Comparison of ENCODE assay signal across 8 cellular contexts in the genomic region with DNA sequence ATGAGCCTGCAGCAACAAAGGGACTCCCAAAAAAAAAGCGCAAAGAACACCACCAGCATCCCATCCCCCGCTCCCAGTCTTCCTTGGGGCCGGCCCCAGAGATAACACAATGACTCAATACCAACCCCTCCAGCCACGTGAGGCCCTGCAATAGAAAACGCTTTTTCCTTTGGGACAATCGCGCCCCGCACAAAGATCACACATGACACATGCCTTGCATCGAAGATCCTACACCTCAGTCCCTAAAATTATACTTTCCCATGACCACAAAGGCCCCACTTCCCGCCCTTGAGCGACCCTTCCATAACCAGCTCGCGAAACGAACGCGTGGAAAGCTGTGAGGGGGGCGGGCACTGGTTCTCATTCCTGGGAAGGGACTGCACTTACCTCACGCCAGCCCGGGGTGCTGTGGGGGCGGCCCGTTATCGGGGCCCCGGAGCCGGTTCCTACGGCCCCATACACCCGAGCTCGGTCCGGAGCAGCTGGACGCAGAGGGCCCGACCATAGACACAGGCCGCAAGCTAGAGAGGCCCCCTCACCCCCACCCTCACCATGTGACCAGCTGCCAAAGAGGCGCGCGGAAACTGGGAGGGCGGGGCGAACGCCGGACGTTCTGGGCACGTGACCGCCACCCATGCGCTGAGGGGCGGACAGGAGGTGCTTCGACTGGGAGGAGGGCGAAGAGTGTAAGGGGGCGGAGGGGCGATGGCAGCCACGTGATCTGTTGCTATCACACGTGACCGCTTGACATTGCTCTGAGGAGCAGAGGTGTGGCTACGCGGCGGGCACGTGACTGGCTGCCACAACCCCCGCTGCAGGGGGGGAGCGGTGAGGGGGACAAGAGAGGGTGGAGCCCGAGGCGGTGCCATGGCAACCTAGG. TPM values are rescaled to one million over a fixed set of nuclear protein-coding genes. Genes with fewer than 3 reads are reported as not detected.
A peak's percentile ranks its signal among the peaks of the same experiment; 100 is the strongest.
DNase-seq lines count a peak whose midpoint lies in the region; ATAC-seq and TF ChIP-seq lines count a peak whose summit lies in the region.

Gene CDK4, minus strand, starts transcription at position 523 of the 880 bp plus-strand sequence. CDS start 593 bp downstream, outside the sequence.

- H3K9me3 Mint-ChIP-seq in natural killer cell treated with Interleukin-12 subunit alpha and Interleukin-12 subunit beta and Interleukin-15 and Interleukin-18, amount 100 ng/mL, for 72 hours: no peaks in the 10 kb centered on the region

- H3K27ac Mint-ChIP-seq in natural killer cell treated with Interleukin-12 subunit alpha and Interleukin-12 subunit beta and Interleukin-15 and Interleukin-18, amount 100 ng/mL, for 72 hours: peak within 1 kb of the TSS; percentile 88 to 90

- no peak for TF ChIP-seq CTCF in fibroblast of pulmonary artery (IDR thresholded peaks at IDR 0.05; ENCODE audit: low read length, missing control alignments)

- H3K4me3 ChIP-seq in H7 (ENCODE audit: insufficient read depth, low read depth, low read length) (peak within 1 kb of the TSS; percentile 82), fibroblast of pulmonary artery (replicated peaks; ENCODE audit: low read depth, low read length) (peak within 1 kb of the TSS; percentile 92)

- ATAC-seq in natural killer cell treated with Interleukin-12 subunit alpha and Interleukin-12 subunit beta and Interleukin-15 and Interleukin-18, amount 100 ng/mL, for 72 hours: peak; percentile 89 to 93
- peak; percentile 80 for ATAC-seq in stimulated activated naive CD8-positive, alpha-beta T cell treated with anti-CD3 and anti-CD28 coated beads, Interleukin-15, Interleukin-2, amounts not matched to agents 100 U/mL and 50 U/mL, for 24 hours

- peaks cover 23% of the 10 kb centered on the region for H3K36me3 Mint-ChIP-seq in natural killer cell treated with Interleukin-12 subunit alpha and Interleukin-12 subunit beta and Interleukin-15 and Interleukin-18, amount 100 ng/mL, for 72 hours

- H3K36me3 ChIP-seq in H7 (replicated peaks; ENCODE audit: control insufficient read depth, insufficient read depth, low read length): peaks cover 19% of the 10 kb centered on the region

- H3K27me3 Mint-ChIP-seq in natural killer cell treated with Interleukin-12 subunit alpha and Interleukin-12 subunit beta and Interleukin-15 and Interleukin-18, amount 100 ng/mL, for 72 hours: no peaks in the 10 kb centered on the region

- H3K27me3 ChIP-seq in H7 (ENCODE audit: control insufficient read depth, insufficient read depth, low read length): peaks cover 34% of the 10 kb centered on the region

- DNase-seq in ELF-1 (ENCODE audit: low read depth, low spot score): peak; percentile 100
- peak; percentile 98 for DNase-seq in H7
- peak; percentile 99 for DNase-seq in M059J (ENCODE audit: low read depth)
- peak; percentile 98 to 99 for DNase-seq in SHP77 (lab: John Stamatoyannopoulos, UW)
- DNase-seq in activated effector memory CD4-positive, alpha-beta T cell treated with Interleukin-2 at 50 U/mL for 16 hours: peak; percentile 99
- peak; percentile 100 for DNase-seq in fibroblast of pulmonary artery (ENCODE audit: low read depth)
- DNase-seq in natural killer cell treated with Interleukin-12 subunit alpha and Interleukin-12 subunit beta and Interleukin-15 and Interleukin-18, amount 100 ng/mL, for 72 hours (ENCODE audit: low spot score): peak; percentile 99
- peak; percentile 99 for DNase-seq in stimulated activated naive CD8-positive, alpha-beta T cell treated with anti-CD3 and anti-CD28 coated beads, Interleukin-15, Interleukin-2, amounts not matched to agents 100 U/mL and 50 U/mL, for 24 hours

- H3K4me3 Mint-ChIP-seq in natural killer cell treated with Interleukin-12 subunit alpha and Interleukin-12 subunit beta and Interleukin-15 and Interleukin-18, amount 100 ng/mL, for 72 hours: peak within 1 kb of the TSS; percentile 94

- H3K4me1 Mint-ChIP-seq in natural killer cell treated with Interleukin-12 subunit alpha and Interleukin-12 subunit beta and Interleukin-15 and Interleukin-18, amount 100 ng/mL, for 72 hours (ENCODE audit: low read depth in 2 of 2): peaks cover 54% of the 10 kb centered on the region in 2 donors

RNA-seq across cellular contexts. Expression of gene CDK4, which starts in this region (rescaled TPM):
- total RNA-seq in H7 (2014; rRNA removed; shearing (Covaris generic)): 234 and 275 TPM in 2 replicates
- total RNA-seq in M059J (2014; rRNA removed; shearing (Covaris generic)): 175 and 179 TPM in 2 replicates
- 100 to 1,000 TPM; 111 to 278 TPM for total RNA-seq in natural killer cell treated with Interleukin-12 subunit alpha and Interleukin-12 subunit beta and Interleukin-15 and Interleukin-18, amount 100 ng/mL, for 72 hours

Comparison
In these comparisons a context has a peak if more than half of its experiments do, and no peak if none do; other contexts are left out.
1. Peak in every context shown above with its lines: DNase-seq, ATAC-seq and H3K4me3 ChIP-seq.